Comparison of ENCODE assay signal across 1 cellular context in the genomic region with DNA sequence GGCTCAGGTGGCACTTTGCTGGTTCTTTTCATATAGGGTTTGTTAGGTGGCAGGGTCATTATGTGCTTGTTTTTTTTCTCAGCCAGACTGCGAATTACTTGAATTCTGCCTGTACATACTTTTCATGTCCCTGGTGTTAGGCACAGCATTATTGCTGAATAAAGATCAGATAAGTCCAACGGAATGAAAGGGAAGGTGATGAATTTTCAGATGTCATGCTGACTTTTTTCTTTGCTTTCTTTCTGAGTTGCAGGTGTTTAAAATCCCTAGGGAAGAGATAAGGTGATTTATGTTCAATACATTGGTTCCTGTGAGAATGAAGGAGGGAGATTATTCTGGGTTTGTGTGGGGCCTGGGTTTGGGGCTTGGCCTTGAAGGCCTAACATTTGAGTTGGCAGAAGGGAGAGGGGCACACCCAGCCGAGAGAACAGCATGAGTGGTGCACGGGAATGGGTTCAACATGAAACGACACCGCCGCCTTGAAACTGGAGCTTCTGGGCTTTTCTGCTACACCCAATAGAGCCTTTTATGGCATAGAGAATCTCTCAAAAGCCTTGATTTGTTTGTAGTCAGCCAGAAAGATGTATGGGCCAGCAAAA.
TF ChIP-seq lines count a peak whose summit lies in the region.

No MANE protein-coding gene starts in this region.

TF ChIP-seq in K562, 482 proteins besides CTCF, POLR2A, EP300 and RAD21:
- TF ChIP-seq SMARCE1 (IDR thresholded peaks at IDR 0.05), result no peak
- TF ChIP-seq MEIS2 (IDR thresholded peaks at IDR 0.05; ENCODE audit: partially characterized antibody), result peak; percentile 27
- TF ChIP-seq MAFG (tag; conservative IDR thresholded peaks at IDR 0.05), result peak; percentile 34; the same call in 1 of the 2 replicates
- TF ChIP-seq PBX2 (CRISPR knock-in tag; IDR thresholded peaks at IDR 0.05; ENCODE audit: low read depth), result no peak
- peak; percentile 48 for TF ChIP-seq PBX2 (tag; conservative IDR thresholded peaks at IDR 0.05; ENCODE audit: low read depth)
- 0 out of 2 replicates have a peak, but pooled peaks have one; percentile 12 for TF ChIP-seq CBFA2T3 (IDR thresholded peaks at IDR 0.05)
- TF ChIP-seq NFE2 (IDR thresholded peaks at IDR 0.05; ENCODE audit: low read depth), result 0 out of 2 replicates have a peak, but pooled peaks have one; percentile 9
